In genomic region chr13:27168086-27168485, GRCh38 we compare ENCODE assay signal across 13 cellular contexts. TPM values are rescaled to one million over a fixed set of nuclear protein-coding genes. Genes with fewer than 3 reads are reported as not detected.
DNase-seq lines count a peak whose midpoint lies in the region; ATAC-seq and FAIRE-seq lines count a peak whose summit lies in the region.
"Had no signal": no experiment of that assay in that cellular context is flagged by ENCODE, and none has a peak within 500 bp of the region (broad histone marks: within the 10 kb centered on the region; RNA-seq: fewer than 3 reads in every experiment).

No MANE protein-coding gene starts in this region.

- H3K36me3 ChIP-seq in BLaER1: no peaks in the 10 kb centered on the region
- H3K36me3 ChIP-seq in naive thymus-derived CD4-positive, alpha-beta T cell (ENCODE audit: control insufficient read depth in 2 of 3, insufficient read depth in 3 of 3, low read length in 3 of 3): no peaks in the 10 kb centered on the region

- peak overlapping the region; percentile 41; the same call in 1 of the 2 replicates for H3K4me2 ChIP-seq in BLaER1

- H3K9me3 Mint-ChIP-seq in activated T-helper 17 cell treated with anti-CD3 and anti-CD28 coated beads, Interleukin-2, amount 50 U/mL, for 72 hours: no peaks in the 10 kb centered on the region
- no peaks in the 10 kb centered on the region for H3K9me3 Mint-ChIP-seq in naive thymus-derived CD4-positive, alpha-beta T cell

- H3K4me3 Mint-ChIP-seq in activated T-helper 17 cell treated with anti-CD3 and anti-CD28 coated beads, Interleukin-2, amount 50 U/mL, for 72 hours: peak overlapping the region; percentile 93
- H3K4me3 Mint-ChIP-seq in naive thymus-derived CD4-positive, alpha-beta T cell: peak overlapping the region in 9 of 10 donors; percentile 12 to 91 (median 66)

- no peak overlapping the region for H3K27ac ChIP-seq in BLaER1
- no peak overlapping the region for H3K27ac ChIP-seq in naive thymus-derived CD4-positive, alpha-beta T cell (ENCODE audit: low read depth, low read length)
- H3K27ac ChIP-seq: parathyroid adenoma had no signal

- H4K20me1 ChIP-seq in BLaER1: peaks cover 77% of the 10 kb centered on the region

- peak overlapping the region; percentile 99 for H3K27ac Mint-ChIP-seq in activated T-helper 17 cell treated with anti-CD3 and anti-CD28 coated beads, Interleukin-2, amount 50 U/mL, for 72 hours
- H3K27ac Mint-ChIP-seq in naive thymus-derived CD4-positive, alpha-beta T cell: peak overlapping the region in 8 of 9 donors; percentile 18 to 98 (median 40)

- no peak overlapping the region for H3K4me3 ChIP-seq in BLaER1
- no peak overlapping the region for H3K4me3 ChIP-seq in naive thymus-derived CD4-positive, alpha-beta T cell (ENCODE audit: low read length)

- CTCF ChIA-PET in naive thymus-derived CD4-positive, alpha-beta T cell (lab: Charles Lee): interaction anchor here (0.6 kb wide), 1 partner anchor 863 kb away, joined by 5 read pairs; no protein-coding TSS in a partner anchor

- no peaks in the 10 kb centered on the region for H3K27me3 ChIP-seq in BLaER1
- no peaks in the 10 kb centered on the region for H3K27me3 ChIP-seq in naive thymus-derived CD4-positive, alpha-beta T cell (ENCODE audit: control insufficient read depth in 2 of 2, insufficient read depth in 2 of 2, low read length in 2 of 2)

- DNase-seq in GM18507 (ENCODE audit: extremely low spot score, insufficient read length, low read depth) (no peak), NCI-H1694 (lab: John Stamatoyannopoulos, UW) (no peak), NCI-H2196 treated with DMSO at 0.1 percent for 48 hours (lab: John Stamatoyannopoulos, UW; ENCODE audit: unreplicated experiment) (no peak), DMS 273 treated with DMSO at 0.1 percent for 48 hours (lab: John Stamatoyannopoulos, UW) (no peak)
- no peak for DNase-seq in naive thymus-derived CD4-positive, alpha-beta T cell
- DNase-seq: Caco-2, NCI-H2107, SW 1271 had no signal

- intact Hi-C loops in naive thymus-derived CD4-positive, alpha-beta T cell (cut with micrococcal nuclease): loop anchor here in 1 of 2 donors (5.0 kb wide), 1 partner anchor 71 kb away; no protein-coding TSS in a partner anchor

- no peak for ATAC-seq in activated T-helper 17 cell treated with anti-CD3 and anti-CD28 coated beads, Interleukin-2, amount 50 U/mL, for 72 hours (replicated peaks)
- no peak for ATAC-seq in naive thymus-derived CD4-positive, alpha-beta T cell
- no peak for ATAC-seq in GM18519 (IDR thresholded peaks at IDR 0.05; ENCODE audit: low FRiP score, unreplicated experiment)
- ATAC-seq: HCT116 had no signal

- H3K36me3 Mint-ChIP-seq in activated T-helper 17 cell treated with anti-CD3 and anti-CD28 coated beads, Interleukin-2, amount 50 U/mL, for 72 hours (ENCODE audit: low read depth): peaks cover 47% of the 10 kb centered on the region
- H3K36me3 Mint-ChIP-seq in naive thymus-derived CD4-positive, alpha-beta T cell: peaks cover 0 to 7% (median 3%) of the 10 kb centered on the region in 5 donors

- POLR2A ChIA-PET in naive thymus-derived CD4-positive, alpha-beta T cell (lab: Charles Lee): interaction anchor here (1.0 to 1.8 kb wide), 2 partner anchors 11 to 83 kb away, joined by 3 to 6 read pairs; no protein-coding TSS in a partner anchor

- no peaks in the 10 kb centered on the region for H3K27me3 Mint-ChIP-seq in activated T-helper 17 cell treated with anti-CD3 and anti-CD28 coated beads, Interleukin-2, amount 50 U/mL, for 72 hours
- H3K27me3 Mint-ChIP-seq in naive thymus-derived CD4-positive, alpha-beta T cell: no peaks in the 10 kb centered on the region

- H3K4me1 ChIP-seq in BLaER1: peaks cover 34% of the 10 kb centered on the region
- H3K4me1 ChIP-seq in naive thymus-derived CD4-positive, alpha-beta T cell (ENCODE audit: control insufficient read depth in 2 of 2, insufficient read depth in 2 of 2, low read length in 2 of 2): peaks cover 29 to 35% of the 10 kb centered on the region in 2 donors

- H3K9me3 ChIP-seq in BLaER1: no peaks in the 10 kb centered on the region
- H3K9me3 ChIP-seq in naive thymus-derived CD4-positive, alpha-beta T cell (ENCODE audit: control insufficient read depth in 2 of 3, low read length in 3 of 3): no peaks in the 10 kb centered on the region
- H3K9me3 ChIP-seq: Caco-2 had no signal

- peaks cover 49% of the 10 kb centered on the region for H3K4me1 Mint-ChIP-seq in activated T-helper 17 cell treated with anti-CD3 and anti-CD28 coated beads, Interleukin-2, amount 50 U/mL, for 72 hours
- H3K4me1 Mint-ChIP-seq in naive thymus-derived CD4-positive, alpha-beta T cell: peaks cover 33 to 80% (median 75%) of the 10 kb centered on the region in 7 donors

- H3K9ac ChIP-seq in BLaER1: no peak overlapping the region
- H3K9ac ChIP-seq: parathyroid adenoma had no signal

- peak; percentile 54 for FAIRE-seq in GM18507 (lab: Jason Lieb, UNC)

RNA-seq across cellular contexts. Expression of gene USP12, which starts 3.5 kb away (rescaled TPM):
- total RNA-seq in activated T-helper 17 cell treated with anti-CD3 and anti-CD28 coated beads, Interleukin-2, amount 50 U/mL, for 72 hours: 10 to 100 TPM; 65.6 to 77.2 TPM
- total RNA-seq in naive thymus-derived CD4-positive, alpha-beta T cell: 10 to 100 TPM; 22.2 to 53.5 (median 25.1) TPM
- polyA plus RNA-seq in naive thymus-derived CD4-positive, alpha-beta T cell: 10 to 100 TPM; 11.0 to 11.3 TPM
